In the genomic region with DNA sequence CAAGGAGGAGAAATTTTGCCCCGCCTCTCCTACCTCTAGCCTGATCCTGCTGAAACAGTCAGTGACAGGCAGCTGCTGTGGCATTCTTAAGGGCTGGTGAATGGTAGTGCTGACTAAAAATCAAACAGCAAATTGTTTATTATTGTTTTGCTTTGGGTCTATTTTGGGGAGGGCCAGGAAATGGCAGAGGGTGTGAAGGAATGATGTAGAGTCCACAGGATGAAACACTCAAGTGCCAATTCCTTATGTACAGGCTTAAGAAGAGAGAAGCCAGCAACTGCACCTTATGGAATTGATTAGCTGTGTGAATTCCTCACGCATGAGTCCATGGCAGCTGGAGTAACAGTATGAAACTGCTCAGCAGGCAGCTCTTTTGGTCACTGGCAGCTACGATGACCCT, we compare ENCODE assay signal across 1 cellular context.
TF ChIP-seq lines count a peak whose summit lies in the region.

No MANE protein-coding gene starts in this region.

TF ChIP-seq in IMR-90, 13 proteins besides CTCF, POLR2A, EP300 and RAD21:
- peak; percentile 52; the same call in 1 of the 2 replicates for TF ChIP-seq FOS (IDR thresholded peaks at IDR 0.05; ENCODE audit: low read depth, low read length)
- no peak for TF ChIP-seq SMC3 (IDR thresholded peaks at IDR 0.05; ENCODE audit: low read depth, low read length)
- 0 out of 2 replicates have a peak, but pooled peaks have one; percentile 4 for TF ChIP-seq CEBPB (IDR thresholded peaks at IDR 0.05; ENCODE audit: low read depth, low read length)
- TF ChIP-seq MAFK (IDR thresholded peaks at IDR 0.05; ENCODE audit: low read depth, low read length), result peak; percentile 53
- TF ChIP-seq, protein P1, sequence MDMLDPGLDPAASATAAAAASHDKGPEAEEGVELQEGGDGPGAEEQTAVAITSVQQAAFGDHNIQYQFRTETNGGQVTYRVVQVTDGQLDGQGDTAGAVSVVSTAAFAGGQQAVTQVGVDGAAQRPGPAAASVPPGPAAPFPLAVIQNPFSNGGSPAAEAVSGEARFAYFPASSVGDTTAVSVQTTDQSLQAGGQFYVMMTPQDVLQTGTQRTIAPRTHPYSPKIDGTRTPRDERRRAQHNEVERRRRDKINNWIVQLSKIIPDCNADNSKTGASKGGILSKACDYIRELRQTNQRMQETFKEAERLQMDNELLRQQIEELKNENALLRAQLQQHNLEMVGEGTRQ (IDR thresholded peaks at IDR 0.05; ENCODE audit: low read depth, low read length), result no peak
- TF ChIP-seq BHLHE40 (IDR thresholded peaks at IDR 0.05; ENCODE audit: low read depth, low read length), result peak; percentile 30; the same call in 1 of the 2 replicates
